1 cellular context compared by ENCODE assay signal in the genomic region with DNA sequence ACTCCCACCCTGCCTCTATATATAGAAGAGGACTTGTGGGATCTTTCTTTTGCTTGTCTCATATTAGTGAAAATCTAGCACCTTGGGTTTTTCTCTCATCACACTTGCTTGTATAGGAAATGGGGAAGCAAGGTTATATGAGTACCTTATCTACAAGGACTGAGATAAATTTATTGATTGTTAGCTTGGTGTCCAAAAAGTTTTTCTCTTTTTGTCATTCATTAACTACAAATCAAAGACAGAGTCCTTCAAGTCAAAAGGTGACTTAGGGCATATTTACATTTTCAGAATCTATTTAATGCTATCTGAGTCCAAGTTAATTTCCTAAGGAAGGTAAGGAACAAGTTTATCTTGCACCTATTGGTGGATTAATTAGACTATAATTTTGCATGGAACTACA.
A peak's percentile ranks its signal among the peaks of the same experiment; 100 is the strongest.
TF ChIP-seq lines count a peak whose summit lies in the region.

No MANE protein-coding gene starts in this region.

TF ChIP-seq in HepG2, 621 proteins besides CTCF, POLR2A, EP300 and RAD21 (continued from another document):
- TF ChIP-seq, protein P1, sequence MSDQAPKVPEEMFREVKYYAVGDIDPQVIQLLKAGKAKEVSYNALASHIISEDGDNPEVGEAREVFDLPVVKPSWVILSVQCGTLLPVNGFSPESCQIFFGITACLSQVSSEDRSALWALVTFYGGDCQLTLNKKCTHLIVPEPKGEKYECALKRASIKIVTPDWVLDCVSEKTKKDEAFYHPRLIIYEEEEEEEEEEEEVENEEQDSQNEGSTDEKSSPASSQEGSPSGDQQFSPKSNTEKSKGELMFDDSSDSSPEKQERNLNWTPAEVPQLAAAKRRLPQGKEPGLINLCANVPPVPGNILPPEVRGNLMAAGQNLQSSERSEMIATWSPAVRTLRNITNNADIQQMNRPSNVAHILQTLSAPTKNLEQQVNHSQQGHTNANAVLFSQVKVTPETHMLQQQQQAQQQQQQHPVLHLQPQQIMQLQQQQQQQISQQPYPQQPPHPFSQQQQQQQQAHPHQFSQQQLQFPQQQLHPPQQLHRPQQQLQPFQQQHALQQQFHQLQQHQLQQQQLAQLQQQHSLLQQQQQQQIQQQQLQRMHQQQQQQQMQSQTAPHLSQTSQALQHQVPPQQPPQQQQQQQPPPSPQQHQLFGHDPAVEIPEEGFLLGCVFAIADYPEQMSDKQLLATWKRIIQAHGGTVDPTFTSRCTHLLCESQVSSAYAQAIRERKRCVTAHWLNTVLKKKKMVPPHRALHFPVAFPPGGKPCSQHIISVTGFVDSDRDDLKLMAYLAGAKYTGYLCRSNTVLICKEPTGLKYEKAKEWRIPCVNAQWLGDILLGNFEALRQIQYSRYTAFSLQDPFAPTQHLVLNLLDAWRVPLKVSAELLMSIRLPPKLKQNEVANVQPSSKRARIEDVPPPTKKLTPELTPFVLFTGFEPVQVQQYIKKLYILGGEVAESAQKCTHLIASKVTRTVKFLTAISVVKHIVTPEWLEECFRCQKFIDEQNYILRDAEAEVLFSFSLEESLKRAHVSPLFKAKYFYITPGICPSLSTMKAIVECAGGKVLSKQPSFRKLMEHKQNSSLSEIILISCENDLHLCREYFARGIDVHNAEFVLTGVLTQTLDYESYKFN (CRISPR knock-in tag; conservative IDR thresholded peaks at IDR 0.05): peak; percentile 74
- no peak for TF ChIP-seq HOXA7 (CRISPR knock-in tag; IDR thresholded peaks at IDR 0.05)
- TF ChIP-seq ZFYVE20 (CRISPR knock-in tag; IDR thresholded peaks at IDR 0.05; ENCODE audit: borderline replicate concordance, low read depth): no peak
- TF ChIP-seq HDAC1 (CRISPR knock-in tag; IDR thresholded peaks at IDR 0.05): peak; percentile 65
- TF ChIP-seq ISL2 (CRISPR knock-in tag; IDR thresholded peaks at IDR 0.05): peak; percentile 40; the same call in 1 of the 2 replicates
- TF ChIP-seq FOXA3 (CRISPR knock-in tag; IDR thresholded peaks at IDR 0.05): peak; percentile 59
- no peak for TF ChIP-seq ZNF850 (CRISPR knock-in tag; conservative IDR thresholded peaks at IDR 0.05)
- no peak for TF ChIP-seq MYC (CRISPR knock-in tag; IDR thresholded peaks at IDR 0.05; ENCODE audit: borderline replicate concordance)
- TF ChIP-seq, protein P2, sequence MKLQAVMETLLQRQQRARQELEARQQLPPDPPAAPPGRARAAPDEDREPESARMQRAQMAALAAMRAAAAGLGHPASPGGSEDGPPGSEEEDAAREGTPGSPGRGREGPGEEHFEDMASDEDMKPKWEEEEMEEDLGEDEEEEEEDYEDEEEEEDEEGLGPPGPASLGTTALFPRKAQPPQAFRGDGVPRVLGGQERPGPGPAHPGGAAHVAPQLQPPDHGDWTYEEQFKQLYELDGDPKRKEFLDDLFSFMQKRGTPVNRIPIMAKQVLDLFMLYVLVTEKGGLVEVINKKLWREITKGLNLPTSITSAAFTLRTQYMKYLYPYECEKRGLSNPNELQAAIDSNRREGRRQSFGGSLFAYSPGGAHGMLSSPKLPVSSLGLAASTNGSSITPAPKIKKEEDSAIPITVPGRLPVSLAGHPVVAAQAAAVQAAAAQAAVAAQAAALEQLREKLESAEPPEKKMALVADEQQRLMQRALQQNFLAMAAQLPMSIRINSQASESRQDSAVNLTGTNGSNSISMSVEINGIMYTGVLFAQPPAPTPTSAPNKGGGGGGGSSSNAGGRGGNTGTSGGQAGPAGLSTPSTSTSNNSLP (IDR thresholded peaks at IDR 0.05; ENCODE audit: low read depth, low read length): peak; percentile 60; the same call in 1 of the 2 replicates
- no peak for TF ChIP-seq MED8 (CRISPR knock-in tag; IDR thresholded peaks at IDR 0.05; ENCODE audit: insufficient replicate concordance)
- no peak for TF ChIP-seq ESRRA (CRISPR knock-in tag; IDR thresholded peaks at IDR 0.05; ENCODE audit: low read depth)
- TF ChIP-seq, protein P3, sequence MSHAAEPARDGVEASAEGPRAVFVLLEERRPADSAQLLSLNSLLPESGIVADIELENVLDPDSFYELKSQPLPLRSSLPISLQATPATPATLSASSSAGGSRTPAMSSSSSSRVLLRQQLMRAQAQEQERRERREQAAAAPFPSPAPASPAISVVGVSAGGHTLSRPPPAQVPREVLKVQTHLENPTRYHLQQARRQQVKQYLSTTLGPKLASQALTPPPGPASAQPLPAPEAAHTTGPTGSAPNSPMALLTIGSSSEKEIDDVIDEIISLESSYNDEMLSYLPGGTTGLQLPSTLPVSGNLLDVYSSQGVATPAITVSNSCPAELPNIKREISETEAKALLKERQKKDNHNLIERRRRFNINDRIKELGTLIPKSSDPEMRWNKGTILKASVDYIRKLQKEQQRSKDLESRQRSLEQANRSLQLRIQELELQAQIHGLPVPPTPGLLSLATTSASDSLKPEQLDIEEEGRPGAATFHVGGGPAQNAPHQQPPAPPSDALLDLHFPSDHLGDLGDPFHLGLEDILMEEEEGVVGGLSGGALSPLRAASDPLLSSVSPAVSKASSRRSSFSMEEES (CRISPR knock-in tag; IDR thresholded peaks at IDR 0.05): no peak
- TF ChIP-seq, protein P4, sequence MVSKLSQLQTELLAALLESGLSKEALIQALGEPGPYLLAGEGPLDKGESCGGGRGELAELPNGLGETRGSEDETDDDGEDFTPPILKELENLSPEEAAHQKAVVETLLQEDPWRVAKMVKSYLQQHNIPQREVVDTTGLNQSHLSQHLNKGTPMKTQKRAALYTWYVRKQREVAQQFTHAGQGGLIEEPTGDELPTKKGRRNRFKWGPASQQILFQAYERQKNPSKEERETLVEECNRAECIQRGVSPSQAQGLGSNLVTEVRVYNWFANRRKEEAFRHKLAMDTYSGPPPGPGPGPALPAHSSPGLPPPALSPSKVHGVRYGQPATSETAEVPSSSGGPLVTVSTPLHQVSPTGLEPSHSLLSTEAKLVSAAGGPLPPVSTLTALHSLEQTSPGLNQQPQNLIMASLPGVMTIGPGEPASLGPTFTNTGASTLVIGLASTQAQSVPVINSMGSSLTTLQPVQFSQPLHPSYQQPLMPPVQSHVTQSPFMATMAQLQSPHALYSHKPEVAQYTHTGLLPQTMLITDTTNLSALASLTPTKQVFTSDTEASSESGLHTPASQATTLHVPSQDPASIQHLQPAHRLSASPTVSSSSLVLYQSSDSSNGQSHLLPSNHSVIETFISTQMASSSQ (IDR thresholded peaks at IDR 0.05; ENCODE audit: low read depth): peak; percentile 83
- TF ChIP-seq, protein P4 (CRISPR knock-in tag; IDR thresholded peaks at IDR 0.05; ENCODE audit: borderline replicate concordance): peak; percentile 63; the same call in 1 of the 2 replicates
- no peak for TF ChIP-seq CHD4 (IDR thresholded peaks at IDR 0.05; ENCODE audit: borderline replicate concordance, low read length)
- peak; percentile 47; the same call in 1 of the 2 replicates for TF ChIP-seq NCOA2 (CRISPR knock-in tag; IDR thresholded peaks at IDR 0.05)
- TF ChIP-seq TCF7 (IDR thresholded peaks at IDR 0.05; ENCODE audit: low read depth): peak; percentile 32; the same call in 1 of the 2 replicates
- peak; percentile 69 for TF ChIP-seq NR2F2 (IDR thresholded peaks at IDR 0.05; ENCODE audit: borderline replicate concordance, low read depth)
- peak; percentile 59; the same call in 1 of the 2 replicates for TF ChIP-seq NR2F6 (IDR thresholded peaks at IDR 0.05)
- no peak for TF ChIP-seq NR2F6 (CRISPR knock-in tag; IDR thresholded peaks at IDR 0.05)
- TF ChIP-seq GATAD2A (CRISPR knock-in tag; IDR thresholded peaks at IDR 0.05): peak; percentile 74
- TF ChIP-seq SRSF4 (IDR thresholded peaks at IDR 0.05; ENCODE audit: low read depth, low read length, poor library complexity, severe bottlenecking): no peak
- 0 out of 4 replicates have a peak, but pooled peaks of 1 of the 2 experiments have one; percentile 15 for TF ChIP-seq NR2F1 (CRISPR knock-in tag; IDR thresholded peaks at IDR 0.05)
- TF ChIP-seq ISX (CRISPR knock-in tag; conservative IDR thresholded peaks at IDR 0.05): no peak
- peak; percentile 69; the same call in 1 of the 2 replicates for TF ChIP-seq MIXL1 (CRISPR knock-in tag; IDR thresholded peaks at IDR 0.05)
- TF ChIP-seq HMG20A (CRISPR knock-in tag; IDR thresholded peaks at IDR 0.05; ENCODE audit: borderline replicate concordance): no peak
- no peak for TF ChIP-seq ZNF773 (CRISPR knock-in tag; IDR thresholded peaks at IDR 0.05; ENCODE audit: borderline replicate concordance)
- no peak for TF ChIP-seq SOX6 (IDR thresholded peaks at IDR 0.05)
- TF ChIP-seq SOX6 (CRISPR knock-in tag; IDR thresholded peaks at IDR 0.05): peak; percentile 57; the same call in 1 of the 2 replicates
- peak; percentile 94 for TF ChIP-seq ONECUT2 (CRISPR knock-in tag; IDR thresholded peaks at IDR 0.05)
- TF ChIP-seq, protein P5, sequence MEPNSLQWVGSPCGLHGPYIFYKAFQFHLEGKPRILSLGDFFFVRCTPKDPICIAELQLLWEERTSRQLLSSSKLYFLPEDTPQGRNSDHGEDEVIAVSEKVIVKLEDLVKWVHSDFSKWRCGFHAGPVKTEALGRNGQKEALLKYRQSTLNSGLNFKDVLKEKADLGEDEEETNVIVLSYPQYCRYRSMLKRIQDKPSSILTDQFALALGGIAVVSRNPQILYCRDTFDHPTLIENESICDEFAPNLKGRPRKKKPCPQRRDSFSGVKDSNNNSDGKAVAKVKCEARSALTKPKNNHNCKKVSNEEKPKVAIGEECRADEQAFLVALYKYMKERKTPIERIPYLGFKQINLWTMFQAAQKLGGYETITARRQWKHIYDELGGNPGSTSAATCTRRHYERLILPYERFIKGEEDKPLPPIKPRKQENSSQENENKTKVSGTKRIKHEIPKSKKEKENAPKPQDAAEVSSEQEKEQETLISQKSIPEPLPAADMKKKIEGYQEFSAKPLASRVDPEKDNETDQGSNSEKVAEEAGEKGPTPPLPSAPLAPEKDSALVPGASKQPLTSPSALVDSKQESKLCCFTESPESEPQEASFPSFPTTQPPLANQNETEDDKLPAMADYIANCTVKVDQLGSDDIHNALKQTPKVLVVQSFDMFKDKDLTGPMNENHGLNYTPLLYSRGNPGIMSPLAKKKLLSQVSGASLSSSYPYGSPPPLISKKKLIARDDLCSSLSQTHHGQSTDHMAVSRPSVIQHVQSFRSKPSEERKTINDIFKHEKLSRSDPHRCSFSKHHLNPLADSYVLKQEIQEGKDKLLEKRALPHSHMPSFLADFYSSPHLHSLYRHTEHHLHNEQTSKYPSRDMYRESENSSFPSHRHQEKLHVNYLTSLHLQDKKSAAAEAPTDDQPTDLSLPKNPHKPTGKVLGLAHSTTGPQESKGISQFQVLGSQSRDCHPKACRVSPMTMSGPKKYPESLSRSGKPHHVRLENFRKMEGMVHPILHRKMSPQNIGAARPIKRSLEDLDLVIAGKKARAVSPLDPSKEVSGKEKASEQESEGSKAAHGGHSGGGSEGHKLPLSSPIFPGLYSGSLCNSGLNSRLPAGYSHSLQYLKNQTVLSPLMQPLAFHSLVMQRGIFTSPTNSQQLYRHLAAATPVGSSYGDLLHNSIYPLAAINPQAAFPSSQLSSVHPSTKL (CRISPR knock-in tag; IDR thresholded peaks at IDR 0.05): peak; percentile 67
- TF ChIP-seq, protein P6, sequence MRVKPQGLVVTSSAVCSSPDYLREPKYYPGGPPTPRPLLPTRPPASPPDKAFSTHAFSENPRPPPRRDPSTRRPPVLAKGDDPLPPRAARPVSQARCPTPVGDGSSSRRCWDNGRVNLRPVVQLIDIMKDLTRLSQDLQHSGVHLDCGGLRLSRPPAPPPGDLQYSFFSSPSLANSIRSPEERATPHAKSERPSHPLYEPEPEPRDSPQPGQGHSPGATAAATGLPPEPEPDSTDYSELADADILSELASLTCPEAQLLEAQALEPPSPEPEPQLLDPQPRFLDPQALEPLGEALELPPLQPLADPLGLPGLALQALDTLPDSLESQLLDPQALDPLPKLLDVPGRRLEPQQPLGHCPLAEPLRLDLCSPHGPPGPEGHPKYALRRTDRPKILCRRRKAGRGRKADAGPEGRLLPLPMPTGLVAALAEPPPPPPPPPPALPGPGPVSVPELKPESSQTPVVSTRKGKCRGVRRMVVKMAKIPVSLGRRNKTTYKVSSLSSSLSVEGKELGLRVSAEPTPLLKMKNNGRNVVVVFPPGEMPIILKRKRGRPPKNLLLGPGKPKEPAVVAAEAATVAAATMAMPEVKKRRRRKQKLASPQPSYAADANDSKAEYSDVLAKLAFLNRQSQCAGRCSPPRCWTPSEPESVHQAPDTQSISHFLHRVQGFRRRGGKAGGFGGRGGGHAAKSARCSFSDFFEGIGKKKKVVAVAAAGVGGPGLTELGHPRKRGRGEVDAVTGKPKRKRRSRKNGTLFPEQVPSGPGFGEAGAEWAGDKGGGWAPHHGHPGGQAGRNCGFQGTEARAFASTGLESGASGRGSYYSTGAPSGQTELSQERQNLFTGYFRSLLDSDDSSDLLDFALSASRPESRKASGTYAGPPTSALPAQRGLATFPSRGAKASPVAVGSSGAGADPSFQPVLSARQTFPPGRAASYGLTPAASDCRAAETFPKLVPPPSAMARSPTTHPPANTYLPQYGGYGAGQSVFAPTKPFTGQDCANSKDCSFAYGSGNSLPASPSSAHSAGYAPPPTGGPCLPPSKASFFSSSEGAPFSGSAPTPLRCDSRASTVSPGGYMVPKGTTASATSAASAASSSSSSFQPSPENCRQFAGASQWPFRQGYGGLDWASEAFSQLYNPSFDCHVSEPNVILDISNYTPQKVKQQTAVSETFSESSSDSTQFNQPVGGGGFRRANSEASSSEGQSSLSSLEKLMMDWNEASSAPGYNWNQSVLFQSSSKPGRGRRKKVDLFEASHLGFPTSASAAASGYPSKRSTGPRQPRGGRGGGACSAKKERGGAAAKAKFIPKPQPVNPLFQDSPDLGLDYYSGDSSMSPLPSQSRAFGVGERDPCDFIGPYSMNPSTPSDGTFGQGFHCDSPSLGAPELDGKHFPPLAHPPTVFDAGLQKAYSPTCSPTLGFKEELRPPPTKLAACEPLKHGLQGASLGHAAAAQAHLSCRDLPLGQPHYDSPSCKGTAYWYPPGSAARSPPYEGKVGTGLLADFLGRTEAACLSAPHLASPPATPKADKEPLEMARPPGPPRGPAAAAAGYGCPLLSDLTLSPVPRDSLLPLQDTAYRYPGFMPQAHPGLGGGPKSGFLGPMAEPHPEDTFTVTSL (CRISPR knock-in tag; IDR thresholded peaks at IDR 0.05; ENCODE audit: borderline replicate concordance): peak; percentile 70; the same call in 1 of the 2 replicates
- TF ChIP-seq NBN (conservative IDR thresholded peaks at IDR 0.05): no peak
- no peak for TF ChIP-seq FOSL1 (CRISPR knock-in tag; IDR thresholded peaks at IDR 0.05; ENCODE audit: borderline replicate concordance)
- TF ChIP-seq ZNF317 (CRISPR knock-in tag; IDR thresholded peaks at IDR 0.05): no peak
- TF ChIP-seq RARA (CRISPR knock-in tag; IDR thresholded peaks at IDR 0.05): peak; percentile 60; the same call in 1 of the 2 replicates
